ENCODE assay signal across 8 cellular contexts in the genomic region with DNA sequence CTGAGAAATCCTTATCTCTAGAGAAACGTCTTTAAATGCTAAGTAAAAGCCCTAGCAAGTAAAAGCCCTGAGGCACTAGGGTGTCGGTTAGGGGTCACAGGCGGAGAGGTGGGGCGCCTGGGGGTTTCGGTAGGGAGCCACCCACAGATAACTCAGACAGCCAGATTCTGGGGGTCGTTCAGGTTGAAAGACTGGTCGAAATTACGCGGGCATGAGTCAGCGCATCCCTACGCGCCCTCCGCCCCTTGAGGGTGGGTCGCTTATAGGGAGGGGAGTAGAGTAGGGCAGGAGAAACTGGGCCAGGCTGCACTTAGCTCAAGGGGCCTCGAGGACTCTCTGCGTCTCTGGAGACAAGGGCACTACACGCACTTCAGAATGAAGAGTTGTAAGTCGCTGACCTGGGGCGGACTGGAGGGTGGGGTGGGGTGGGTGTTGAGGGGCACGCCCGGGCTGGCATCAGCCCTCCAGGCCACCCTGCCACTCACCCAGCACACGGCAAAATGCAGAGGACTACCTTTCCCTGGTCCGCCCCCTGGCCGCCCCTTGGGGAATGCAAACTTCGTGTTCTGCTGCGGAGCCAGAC. TPM values are rescaled to one million over a fixed set of nuclear protein-coding genes. Genes with fewer than 3 reads are reported as not detected.
DNase-seq lines count a peak whose midpoint lies in the region; ATAC-seq and TF ChIP-seq lines count a peak whose summit lies in the region.

No MANE protein-coding gene starts in this region.

- peaks cover 0 to 5% (median 0%) of the 10 kb centered on the region in 7 donors for H3K9me3 Mint-ChIP-seq in CD4-positive, CD25-positive, alpha-beta regulatory T cell
- H3K9me3 Mint-ChIP-seq in activated naive CD8-positive, alpha-beta T cell treated with anti-CD3 and anti-CD28 coated beads for 36 hours = no peaks in the 10 kb centered on the region

- no peak for DNase-seq in CD4-positive, CD25-positive, alpha-beta regulatory T cell
- peak; percentile 40 for DNase-seq in activated naive CD8-positive, alpha-beta T cell treated with anti-CD3 and anti-CD28 coated beads for 36 hours
- DNase-seq in right atrium auricular region (ENCODE audit: low spot score) (no peak), sigmoid colon (peak; percentile 78), activated gamma-delta T cell (lab: John Stamatoyannopoulos, UW) (no peak), HuH-7.5 (ENCODE audit: low spot score) (no peak)

- H3K36me3 Mint-ChIP-seq in CD4-positive, CD25-positive, alpha-beta regulatory T cell = peaks cover 10% of the 10 kb centered on the region
- H3K36me3 Mint-ChIP-seq in activated naive CD8-positive, alpha-beta T cell treated with anti-CD3 and anti-CD28 coated beads for 36 hours = peaks cover 15% of the 10 kb centered on the region

- intact Hi-C loops in sigmoid colon (cut with DNase I) = loop anchor here (5.0 to 10.0 kb wide), 2 partner anchors 44 to 109 kb away; no protein-coding TSS in a partner anchor

- H3K27me3 Mint-ChIP-seq in CD4-positive, CD25-positive, alpha-beta regulatory T cell = peaks cover 37% of the 10 kb centered on the region
- H3K27me3 Mint-ChIP-seq in activated naive CD8-positive, alpha-beta T cell treated with anti-CD3 and anti-CD28 coated beads for 36 hours = peaks cover 15% of the 10 kb centered on the region

- no peak for ATAC-seq in CD4-positive, CD25-positive, alpha-beta regulatory T cell (ENCODE audit: low read depth in 2 of 2)
- no peak for ATAC-seq in HG03354 (IDR thresholded peaks at IDR 0.05; ENCODE audit: poor library complexity, severe bottlenecking, unreplicated experiment)

- TF ChIP-seq CTCF in right atrium auricular region (IDR thresholded peaks at IDR 0.05) (no peak), sigmoid colon (IDR thresholded peaks at IDR 0.05) (no peak)

- 1% methylated on average over 24 of the region's 26 CpGs for WGBS in HUES64
- 21 to 25% methylated on average over 26 of the region's 26 CpGs for whole genome bisulfite sequencing in sigmoid colon, 2 donors

- H3K9me3 ChIP-seq in CD4-positive, CD25-positive, alpha-beta regulatory T cell (ENCODE audit: control insufficient read depth in 2 of 2, low read length in 2 of 2) = no peaks in the 10 kb centered on the region
- H3K9me3 ChIP-seq in HUES64 (ENCODE audit: insufficient read depth, low read depth, low read length) (no peaks in the 10 kb centered on the region), right atrium auricular region (no peaks in the 10 kb centered on the region), sigmoid colon (no peaks in the 10 kb centered on the region)

- peak overlapping the region; percentile 77 for H3K4me3 ChIP-seq in CD4-positive, CD25-positive, alpha-beta regulatory T cell (ENCODE audit: low read depth, low read length)
- H3K4me3 ChIP-seq in HUES64 (ENCODE audit: low read length) (peak overlapping the region; percentile 92), right atrium auricular region (peak overlapping the region; percentile 71 to 72), sigmoid colon (peak overlapping the region; percentile 61 to 80 (median 78))

- H3K27ac Mint-ChIP-seq in CD4-positive, CD25-positive, alpha-beta regulatory T cell = peak overlapping the region in 2 of 3 donors; percentile 92 to 93
- H3K27ac Mint-ChIP-seq in activated naive CD8-positive, alpha-beta T cell treated with anti-CD3 and anti-CD28 coated beads for 36 hours = peak overlapping the region; percentile 92

- H3K4me1 Mint-ChIP-seq in CD4-positive, CD25-positive, alpha-beta regulatory T cell = peaks cover 0 to 67% (median 29%) of the 10 kb centered on the region in 4 donors
- peaks cover 52% of the 10 kb centered on the region for H3K4me1 Mint-ChIP-seq in activated naive CD8-positive, alpha-beta T cell treated with anti-CD3 and anti-CD28 coated beads for 36 hours

- H3K36me3 ChIP-seq in CD4-positive, CD25-positive, alpha-beta regulatory T cell (ENCODE audit: control insufficient read depth, insufficient read depth, low read length) = peaks cover 7% of the 10 kb centered on the region
- H3K36me3 ChIP-seq in HUES64 (ENCODE audit: insufficient read depth, low read length) (peaks cover 25% of the 10 kb centered on the region), right atrium auricular region (peaks cover 28% of the 10 kb centered on the region), sigmoid colon (peaks cover 11 to 42% (median 13%) of the 10 kb centered on the region in 4 donors)

- peaks cover 2% of the 10 kb centered on the region for H3K27me3 ChIP-seq in CD4-positive, CD25-positive, alpha-beta regulatory T cell (ENCODE audit: control insufficient read depth, insufficient read depth, low read length)
- H3K27me3 ChIP-seq in HUES64 (ENCODE audit: insufficient read depth, low read length) = peaks cover 24% of the 10 kb centered on the region
- H3K27me3 ChIP-seq in right atrium auricular region = no peaks in the 10 kb centered on the region
- H3K27me3 ChIP-seq in sigmoid colon = no peaks in the 10 kb centered on the region

- H3K4me1 ChIP-seq in CD4-positive, CD25-positive, alpha-beta regulatory T cell (ENCODE audit: control insufficient read depth, insufficient read depth, low read length, poor library complexity, severe bottlenecking) = peaks cover 20% of the 10 kb centered on the region
- H3K4me1 ChIP-seq in HUES64 (ENCODE audit: insufficient read depth, low read length) (peaks cover 8% of the 10 kb centered on the region), right atrium auricular region (peaks cover 0 to 36% of the 10 kb centered on the region in 2 donors), sigmoid colon (peaks cover 0 to 59% (median 49%) of the 10 kb centered on the region in 4 donors)

- H3K9ac ChIP-seq in HUES64 (ENCODE audit: low read depth, low read length) = peak overlapping the region; percentile 87

- TF ChIP-seq EP300 in sigmoid colon (IDR thresholded peaks at IDR 0.05) = no peak

- no peak for TF ChIP-seq POLR2A in sigmoid colon (IDR thresholded peaks at IDR 0.05)

- peak overlapping the region; percentile 62 for H3K27ac ChIP-seq in CD4-positive, CD25-positive, alpha-beta regulatory T cell (ENCODE audit: insufficient read depth, low read length, poor library complexity, severe bottlenecking)
- peak overlapping the region; percentile 92 for H3K27ac ChIP-seq in HUES64 (ENCODE audit: low read depth, low read length)
- H3K27ac ChIP-seq in right atrium auricular region = peak overlapping the region; percentile 90 to 92
- peak overlapping the region; percentile 88 to 93 (median 92) for H3K27ac ChIP-seq in sigmoid colon

- peak overlapping the region; percentile 91 to 98 (median 94) for H3K4me3 Mint-ChIP-seq in CD4-positive, CD25-positive, alpha-beta regulatory T cell
- H3K4me3 Mint-ChIP-seq in activated naive CD8-positive, alpha-beta T cell treated with anti-CD3 and anti-CD28 coated beads for 36 hours = peak overlapping the region; percentile 97

RNA-seq across cellular contexts. Expression of a gene that starts 0.6 kb away (rescaled TPM):
- total RNA-seq in CD4-positive, CD25-positive, alpha-beta regulatory T cell = 4.8 TPM
- polyA plus RNA-seq in CD4-positive, CD25-positive, alpha-beta regulatory T cell = 1 to 10 TPM; 3.1 to 6.2 (median 5.4) TPM
- 28.4 TPM for polyA plus RNA-seq in HUES64 (2013, experiment 1 of 2)
- polyA plus RNA-seq in HUES64 (2013, experiment 2 of 2) = 23.3 TPM
- total RNA-seq in activated naive CD8-positive, alpha-beta T cell treated with anti-CD3 and anti-CD28 coated beads for 36 hours = 10 to 100 TPM; 19.5 to 24.4 TPM
- total RNA-seq in right atrium auricular region = 10 to 100 TPM; 19.5 to 27.0 TPM
- 100 to 1,000 TPM in 2 of 4 donors, 10 to 100 TPM in 2; 15.5 to 126 (median 62.7) TPM for total RNA-seq in sigmoid colon
- polyA plus RNA-seq in sigmoid colon = 10 to 100 TPM in 1 of 3 donors, 1 to 10 TPM in 2; 3.0 to 13.0 (median 5.4) TPM

RNA-seq across cellular contexts. Expression of a gene that starts 1.6 kb away (rescaled TPM):
- total RNA-seq in CD4-positive, CD25-positive, alpha-beta regulatory T cell = 0.39 TPM
- polyA plus RNA-seq in CD4-positive, CD25-positive, alpha-beta regulatory T cell = under 1 TPM in 3 of 4 donors, not detected in 1; 0.13 to 0.55 (median 0.18) TPM
- polyA plus RNA-seq in HUES64 (2013, experiment 1 of 2) = 1.2 TPM
- 2.2 TPM for polyA plus RNA-seq in HUES64 (2013, experiment 2 of 2)
- total RNA-seq in activated naive CD8-positive, alpha-beta T cell treated with anti-CD3 and anti-CD28 coated beads for 36 hours = 1 to 10 TPM; 1.4 to 1.5 TPM
- total RNA-seq in right atrium auricular region = 1 to 10 TPM in 1 of 2 donors, under 1 TPM in 1; 0.70 to 1.1 TPM
- total RNA-seq in sigmoid colon = 1 to 10 TPM; 1.8 to 6.1 (median 3.1) TPM
- 1 to 10 TPM in 2 of 3 donors, under 1 TPM in 1; 0.46 to 3.3 (median 1.8) TPM for polyA plus RNA-seq in sigmoid colon

RNA-seq across cellular contexts. Expression of a gene that starts 11.1 kb away (rescaled TPM):
- total RNA-seq in CD4-positive, CD25-positive, alpha-beta regulatory T cell = 9.9 TPM
- under 1 TPM in 1 of 4 donors, not detected in 3; 0.60 TPM for polyA plus RNA-seq in CD4-positive, CD25-positive, alpha-beta regulatory T cell
- polyA plus RNA-seq in HUES64 (2013, experiment 1 of 2) = 8.1 TPM
- polyA plus RNA-seq in HUES64 (2013, experiment 2 of 2) = 8.0 TPM
- total RNA-seq in activated naive CD8-positive, alpha-beta T cell treated with anti-CD3 and anti-CD28 coated beads for 36 hours = 10 to 100 TPM; 12.8 to 14.0 TPM
- total RNA-seq in right atrium auricular region (1 to 10 TPM; 4.8 to 5.2 TPM), sigmoid colon (10 to 100 TPM in 3 of 4 donors, 1 to 10 TPM in 1; 8.1 to 24.4 (median 14.3) TPM)
- polyA plus RNA-seq in sigmoid colon = 10 to 100 TPM in 2 of 3 donors, 1 to 10 TPM in 1; 2.3 to 15.1 (median 13.8) TPM

RNA-seq across cellular contexts. Expression of a gene that starts 22.5 kb away (rescaled TPM):
- total RNA-seq in CD4-positive, CD25-positive, alpha-beta regulatory T cell = 23.9 TPM
- 10 to 100 TPM; 11.8 to 15.2 (median 14.3) TPM for polyA plus RNA-seq in CD4-positive, CD25-positive, alpha-beta regulatory T cell
- polyA plus RNA-seq in HUES64 (2013, experiment 1 of 2) = 79.0 TPM
- 88.3 TPM for polyA plus RNA-seq in HUES64 (2013, experiment 2 of 2)
- total RNA-seq in activated naive CD8-positive, alpha-beta T cell treated with anti-CD3 and anti-CD28 coated beads for 36 hours = 10 to 100 TPM; 30.8 to 33.6 TPM
- total RNA-seq in right atrium auricular region (10 to 100 TPM; 59.6 to 77.1 TPM), sigmoid colon (10 to 100 TPM; 32.4 to 45.7 (median 36.5) TPM)
- polyA plus RNA-seq in sigmoid colon = 10 to 100 TPM; 36.6 to 54.2 (median 37.9) TPM

RNA-seq across cellular contexts. Expression of a gene that starts 23.3 kb away (rescaled TPM):
- 1.5 TPM for total RNA-seq in CD4-positive, CD25-positive, alpha-beta regulatory T cell
- polyA plus RNA-seq in CD4-positive, CD25-positive, alpha-beta regulatory T cell = 1 to 10 TPM; 1.2 to 1.5 (median 1.4) TPM
- polyA plus RNA-seq in HUES64 (2013, experiment 1 of 2) = 8.7 TPM
- polyA plus RNA-seq in HUES64 (2013, experiment 2 of 2) = 8.5 TPM
- total RNA-seq in activated naive CD8-positive, alpha-beta T cell treated with anti-CD3 and anti-CD28 coated beads for 36 hours = 1 to 10 TPM; 5.8 to 6.8 TPM
- total RNA-seq in right atrium auricular region = 1 to 10 TPM; 1.1 to 3.4 TPM
- 1 to 10 TPM; 2.1 to 5.5 (median 4.2) TPM for total RNA-seq in sigmoid colon
- 10 to 100 TPM in 1 of 3 donors, 1 to 10 TPM in 2; 4.9 to 10.4 (median 6.0) TPM for polyA plus RNA-seq in sigmoid colon

Comparison
In these comparisons a context has a peak if more than half of its experiments do, and no peak if none do; other contexts are left out.
1. DNase-seq: peak in activated naive CD8-positive, alpha-beta T cell treated with anti-CD3 and anti-CD28 coated beads for 36 hours (single experiment) and sigmoid colon (single experiment); none in CD4-positive, CD25-positive, alpha-beta regulatory T cell (0 of 3), right atrium auricular region (single experiment), activated gamma-delta T cell (single experiment) and HuH-7.5 (single experiment).
2. Peak in every context shown above with its lines, with median percentiles within 50 percentile points of each other: H3K27ac ChIP-seq and H3K4me3 ChIP-seq.